In the genomic region with DNA sequence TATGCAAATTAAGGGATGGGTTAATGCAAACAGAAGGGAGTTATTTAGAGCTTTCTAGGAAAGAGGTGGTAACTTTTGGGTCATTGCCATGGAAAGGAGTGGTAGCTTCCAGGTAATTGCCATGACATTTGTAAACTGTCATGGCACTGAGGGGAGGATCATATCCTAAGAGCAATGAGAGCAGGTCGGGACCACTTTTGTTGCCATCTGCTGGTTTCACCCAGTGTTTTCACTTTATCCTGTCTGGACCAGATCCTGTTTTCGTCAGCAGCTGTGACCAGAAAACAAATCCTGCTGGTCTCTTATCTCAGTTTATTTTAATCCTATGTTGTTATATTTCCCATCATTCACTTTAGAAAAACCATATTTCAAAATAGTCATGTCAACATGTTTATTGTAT, we compare ENCODE assay signal across 1 cellular context.
TF ChIP-seq lines count a peak whose summit lies in the region.

No MANE protein-coding gene starts in this region.

TF ChIP-seq in GM12878, 131 proteins besides CTCF, POLR2A, EP300 and RAD21:
- TF ChIP-seq, protein P1, sequence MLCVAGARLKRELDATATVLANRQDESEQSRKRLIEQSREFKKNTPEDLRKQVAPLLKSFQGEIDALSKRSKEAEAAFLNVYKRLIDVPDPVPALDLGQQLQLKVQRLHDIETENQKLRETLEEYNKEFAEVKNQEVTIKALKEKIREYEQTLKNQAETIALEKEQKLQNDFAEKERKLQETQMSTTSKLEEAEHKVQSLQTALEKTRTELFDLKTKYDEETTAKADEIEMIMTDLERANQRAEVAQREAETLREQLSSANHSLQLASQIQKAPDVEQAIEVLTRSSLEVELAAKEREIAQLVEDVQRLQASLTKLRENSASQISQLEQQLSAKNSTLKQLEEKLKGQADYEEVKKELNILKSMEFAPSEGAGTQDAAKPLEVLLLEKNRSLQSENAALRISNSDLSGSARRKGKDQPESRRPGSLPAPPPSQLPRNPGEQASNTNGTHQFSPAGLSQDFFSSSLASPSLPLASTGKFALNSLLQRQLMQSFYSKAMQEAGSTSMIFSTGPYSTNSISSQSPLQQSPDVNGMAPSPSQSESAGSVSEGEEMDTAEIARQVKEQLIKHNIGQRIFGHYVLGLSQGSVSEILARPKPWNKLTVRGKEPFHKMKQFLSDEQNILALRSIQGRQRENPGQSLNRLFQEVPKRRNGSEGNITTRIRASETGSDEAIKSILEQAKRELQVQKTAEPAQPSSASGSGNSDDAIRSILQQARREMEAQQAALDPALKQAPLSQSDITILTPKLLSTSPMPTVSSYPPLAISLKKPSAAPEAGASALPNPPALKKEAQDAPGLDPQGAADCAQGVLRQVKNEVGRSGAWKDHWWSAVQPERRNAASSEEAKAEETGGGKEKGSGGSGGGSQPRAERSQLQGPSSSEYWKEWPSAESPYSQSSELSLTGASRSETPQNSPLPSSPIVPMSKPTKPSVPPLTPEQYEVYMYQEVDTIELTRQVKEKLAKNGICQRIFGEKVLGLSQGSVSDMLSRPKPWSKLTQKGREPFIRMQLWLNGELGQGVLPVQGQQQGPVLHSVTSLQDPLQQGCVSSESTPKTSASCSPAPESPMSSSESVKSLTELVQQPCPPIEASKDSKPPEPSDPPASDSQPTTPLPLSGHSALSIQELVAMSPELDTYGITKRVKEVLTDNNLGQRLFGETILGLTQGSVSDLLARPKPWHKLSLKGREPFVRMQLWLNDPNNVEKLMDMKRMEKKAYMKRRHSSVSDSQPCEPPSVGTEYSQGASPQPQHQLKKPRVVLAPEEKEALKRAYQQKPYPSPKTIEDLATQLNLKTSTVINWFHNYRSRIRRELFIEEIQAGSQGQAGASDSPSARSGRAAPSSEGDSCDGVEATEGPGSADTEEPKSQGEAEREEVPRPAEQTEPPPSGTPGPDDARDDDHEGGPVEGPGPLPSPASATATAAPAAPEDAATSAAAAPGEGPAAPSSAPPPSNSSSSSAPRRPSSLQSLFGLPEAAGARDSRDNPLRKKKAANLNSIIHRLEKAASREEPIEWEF (IDR thresholded peaks at IDR 0.05; ENCODE audit: insufficient replicate concordance, low read depth, low read length) = no peak
- TF ChIP-seq PAX8 (IDR thresholded peaks at IDR 0.05) (no peak), EED (IDR thresholded peaks at IDR 0.05; ENCODE audit: low read depth) (no peak), JUND (IDR thresholded peaks at IDR 0.05; ENCODE audit: low read depth, low read length) (no peak), CHD1 (IDR thresholded peaks at IDR 0.05; ENCODE audit: low read depth, low read length) (no peak), CREB1 (IDR thresholded peaks at IDR 0.05; ENCODE audit: low read depth) (no peak), PML (IDR thresholded peaks at IDR 0.05; ENCODE audit: low read length) (no peak)
- TF ChIP-seq, protein P2, sequence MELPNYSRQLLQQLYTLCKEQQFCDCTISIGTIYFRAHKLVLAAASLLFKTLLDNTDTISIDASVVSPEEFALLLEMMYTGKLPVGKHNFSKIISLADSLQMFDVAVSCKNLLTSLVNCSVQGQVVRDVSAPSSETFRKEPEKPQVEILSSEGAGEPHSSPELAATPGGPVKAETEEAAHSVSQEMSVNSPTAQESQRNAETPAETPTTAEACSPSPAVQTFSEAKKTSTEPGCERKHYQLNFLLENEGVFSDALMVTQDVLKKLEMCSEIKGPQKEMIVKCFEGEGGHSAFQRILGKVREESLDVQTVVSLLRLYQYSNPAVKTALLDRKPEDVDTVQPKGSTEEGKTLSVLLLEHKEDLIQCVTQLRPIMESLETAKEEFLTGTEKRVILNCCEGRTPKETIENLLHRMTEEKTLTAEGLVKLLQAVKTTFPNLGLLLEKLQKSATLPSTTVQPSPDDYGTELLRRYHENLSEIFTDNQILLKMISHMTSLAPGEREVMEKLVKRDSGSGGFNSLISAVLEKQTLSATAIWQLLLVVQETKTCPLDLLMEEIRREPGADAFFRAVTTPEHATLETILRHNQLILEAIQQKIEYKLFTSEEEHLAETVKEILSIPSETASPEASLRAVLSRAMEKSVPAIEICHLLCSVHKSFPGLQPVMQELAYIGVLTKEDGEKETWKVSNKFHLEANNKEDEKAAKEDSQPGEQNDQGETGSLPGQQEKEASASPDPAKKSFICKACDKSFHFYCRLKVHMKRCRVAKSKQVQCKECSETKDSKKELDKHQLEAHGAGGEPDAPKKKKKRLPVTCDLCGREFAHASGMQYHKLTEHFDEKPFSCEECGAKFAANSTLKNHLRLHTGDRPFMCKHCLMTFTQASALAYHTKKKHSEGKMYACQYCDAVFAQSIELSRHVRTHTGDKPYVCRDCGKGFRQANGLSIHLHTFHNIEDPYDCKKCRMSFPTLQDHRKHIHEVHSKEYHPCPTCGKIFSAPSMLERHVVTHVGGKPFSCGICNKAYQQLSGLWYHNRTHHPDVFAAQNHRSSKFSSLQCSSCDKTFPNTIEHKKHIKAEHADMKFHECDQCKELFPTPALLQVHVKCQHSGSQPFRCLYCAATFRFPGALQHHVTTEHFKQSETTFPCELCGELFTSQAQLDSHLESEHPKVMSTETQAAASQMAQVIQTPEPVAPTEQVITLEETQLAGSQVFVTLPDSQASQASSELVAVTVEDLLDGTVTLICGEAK (IDR thresholded peaks at IDR 0.05; ENCODE audit: borderline replicate concordance) = no peak
